11 cellular contexts compared by ENCODE assay signal in genomic region chr12:104736307-104736706, GRCh38.
A peak's percentile ranks its signal among the peaks of the same experiment; 100 is the strongest.
DNase-seq lines count a peak whose midpoint lies in the region; ATAC-seq and TF ChIP-seq lines count a peak whose summit lies in the region.
"Had no signal": no experiment of that assay in that cellular context is flagged by ENCODE, and none has a peak within 500 bp of the region (broad histone marks: within the 10 kb centered on the region; RNA-seq: fewer than 3 reads in every experiment).

No MANE protein-coding gene starts in this region.

- no peaks in the 10 kb centered on the region for H3K9me3 Mint-ChIP-seq in activated T-helper 1 cell treated with anti-CD3 and anti-CD28 coated beads, Interleukin-12 subunit alpha, Interleukin-12 subunit beta, Interleukin-2, Interleukin-4 antibody, amounts not matched to agents 30 ng/mL and 10 ng/mL and 1 ng/mL, durations not matched to agents 14 hours and 24 hours and 36 hours
- H3K9me3 Mint-ChIP-seq in type B pancreatic cell, result no peaks in the 10 kb centered on the region
- no peaks in the 10 kb centered on the region for H3K9me3 Mint-ChIP-seq in Caco-2 (ENCODE audit: unreplicated experiment)

- peak overlapping the region; percentile 73 for H3K27ac Mint-ChIP-seq in activated T-helper 1 cell treated with anti-CD3 and anti-CD28 coated beads, Interleukin-12 subunit alpha, Interleukin-12 subunit beta, Interleukin-2, Interleukin-4 antibody, amounts not matched to agents 30 ng/mL and 10 ng/mL and 1 ng/mL, durations not matched to agents 14 hours and 24 hours and 36 hours
- H3K27ac Mint-ChIP-seq in type B pancreatic cell (peak overlapping the region; percentile 71), Caco-2 (ENCODE audit: unreplicated experiment) (no peak overlapping the region)

- TF ChIP-seq CTCF in cardiac muscle cell (IDR thresholded peaks at IDR 0.05; ENCODE audit: low read depth, low read length) (peak; percentile 5), heart left ventricle (IDR thresholded peaks at IDR 0.05) (no peak), fibroblast of villous mesenchyme (IDR thresholded peaks at IDR 0.05; ENCODE audit: insufficient read depth, low read depth, low read length) (no peak), type B pancreatic cell (conservative IDR thresholded peaks at IDR 0.05) (no peak), breast epithelium (IDR thresholded peaks at IDR 0.05) (no peak), Caco-2 (IDR thresholded peaks at IDR 0.05; ENCODE audit: insufficient read depth in 1 of 2, low read depth in 1 of 2, low read length in 1 of 2, severe bottlenecking in 1 of 2, unreplicated experiment in 1 of 2) (no peak)

- H3K4me3 Mint-ChIP-seq in activated T-helper 1 cell treated with anti-CD3 and anti-CD28 coated beads, Interleukin-12 subunit alpha, Interleukin-12 subunit beta, Interleukin-2, Interleukin-4 antibody, amounts not matched to agents 30 ng/mL and 10 ng/mL and 1 ng/mL, durations not matched to agents 14 hours and 24 hours and 36 hours, result peak overlapping the region; percentile 20
- no peak overlapping the region for H3K4me3 Mint-ChIP-seq in type B pancreatic cell
- no peak overlapping the region for H3K4me3 Mint-ChIP-seq in Caco-2 (ENCODE audit: unreplicated experiment)

- POLR2A ChIA-PET in Caco-2 (lab: Charles Lee), result no interaction called here

- H3K36me3 ChIP-seq in cardiac muscle cell, result no peaks in the 10 kb centered on the region
- H3K36me3 ChIP-seq in heart left ventricle, result no peaks in the 10 kb centered on the region
- no peaks in the 10 kb centered on the region for H3K36me3 ChIP-seq in breast epithelium
- no peaks in the 10 kb centered on the region for H3K36me3 ChIP-seq in Caco-2 (ENCODE audit: control insufficient read depth, insufficient read depth, low read length)

- H3K4me3 ChIP-seq in cardiac muscle cell (no peak overlapping the region), heart left ventricle (no peak overlapping the region), fibroblast of villous mesenchyme (ENCODE audit: low read depth, low read length) (no peak overlapping the region), breast epithelium (no peak overlapping the region), Caco-2 (ENCODE audit: low read depth, low read length) (no peak overlapping the region)

- no TSS peak for BruUV-seq in Caco-2 (replicated peaks; lab: Mats Ljungman, UMichigan)

- H3K27me3 ChIP-seq in cardiac muscle cell (no peaks in the 10 kb centered on the region), heart left ventricle (no peaks in the 10 kb centered on the region), breast epithelium (no peaks in the 10 kb centered on the region), Caco-2 (replicated peaks; ENCODE audit: control insufficient read depth, insufficient read depth, low read length) (no peaks in the 10 kb centered on the region)

- H3K27ac ChIP-seq in cardiac muscle cell (no peak overlapping the region), heart left ventricle (no peak overlapping the region), breast epithelium (no peak overlapping the region)

- 77 to 84% (median 82%) methylated on average over 6 of the region's 6 CpGs for WGBS in heart left ventricle, 4 donors

- H3K36me3 Mint-ChIP-seq in activated T-helper 1 cell treated with anti-CD3 and anti-CD28 coated beads, Interleukin-12 subunit alpha, Interleukin-12 subunit beta, Interleukin-2, Interleukin-4 antibody, amounts not matched to agents 30 ng/mL and 10 ng/mL and 1 ng/mL, durations not matched to agents 14 hours and 24 hours and 36 hours (ENCODE audit: low read depth), result peaks cover 7% of the 10 kb centered on the region
- H3K36me3 Mint-ChIP-seq in type B pancreatic cell (no peaks in the 10 kb centered on the region), Caco-2 (ENCODE audit: insufficient read depth, unreplicated experiment) (no peaks in the 10 kb centered on the region)

- DNase-seq in cardiac muscle cell (ENCODE audit: low read depth in 1 of 2, low spot score in 1 of 2) (peak in 1 of 2 donors; percentile 87), heart left ventricle (no peak), fibroblast of villous mesenchyme (ENCODE audit: low read depth) (peak; percentile 66), type B pancreatic cell (ENCODE audit: extremely low spot score, unreplicated experiment) (no peak), breast epithelium (ENCODE audit: low spot score in 2 of 2) (no peak), D341Med (ENCODE audit: low spot score) (no peak), Caco-2 (no peak)
- no peak for DNase-seq in activated T-helper 1 cell treated with anti-CD3 and anti-CD28 coated beads, Interleukin-12 subunit alpha, Interleukin-12 subunit beta, Interleukin-2, Interleukin-4 antibody, amounts not matched to agents 30 ng/mL and 10 ng/mL and 1 ng/mL, durations not matched to agents 14 hours and 24 hours and 36 hours (ENCODE audit: low spot score)
- DNase-seq: activated gamma-delta T cell treated with Interleukin-2 at 50 U/mL for 16 hours, NCI-H2107, OCI-M1 had no signal

- H3K27me3 Mint-ChIP-seq in activated T-helper 1 cell treated with anti-CD3 and anti-CD28 coated beads, Interleukin-12 subunit alpha, Interleukin-12 subunit beta, Interleukin-2, Interleukin-4 antibody, amounts not matched to agents 30 ng/mL and 10 ng/mL and 1 ng/mL, durations not matched to agents 14 hours and 24 hours and 36 hours (ENCODE audit: insufficient read depth), result no peaks in the 10 kb centered on the region
- no peaks in the 10 kb centered on the region for H3K27me3 Mint-ChIP-seq in type B pancreatic cell
- peaks cover 5% of the 10 kb centered on the region for H3K27me3 Mint-ChIP-seq in Caco-2 (ENCODE audit: insufficient read depth, unreplicated experiment)

- ATAC-seq in heart left ventricle, result no peak

- TF ChIP-seq POLR2A in heart left ventricle (IDR thresholded peaks at IDR 0.05) (no peak), breast epithelium (IDR thresholded peaks at IDR 0.05) (no peak)

- peaks cover 84% of the 10 kb centered on the region for H3K4me1 Mint-ChIP-seq in activated T-helper 1 cell treated with anti-CD3 and anti-CD28 coated beads, Interleukin-12 subunit alpha, Interleukin-12 subunit beta, Interleukin-2, Interleukin-4 antibody, amounts not matched to agents 30 ng/mL and 10 ng/mL and 1 ng/mL, durations not matched to agents 14 hours and 24 hours and 36 hours (ENCODE audit: low read depth)
- H3K4me1 Mint-ChIP-seq in type B pancreatic cell (ENCODE audit: unreplicated experiment) (peaks cover 38% of the 10 kb centered on the region), Caco-2 (ENCODE audit: low read depth, unreplicated experiment) (no peaks in the 10 kb centered on the region)

- intact Hi-C loops in heart left ventricle (cut with DNase I), result loop anchor here in 2 of 10 donors (10.0 kb wide), 2 partner anchors 108 to 318 kb away; no protein-coding TSS in a partner anchor
- intact Hi-C loops in activated T-helper 1 cell treated with anti-CD3 and anti-CD28 coated beads, Interleukin-12 subunit alpha, Interleukin-12 subunit beta, Interleukin-2, Interleukin-4 antibody, amounts not matched to agents 30 ng/mL and 10 ng/mL and 1 ng/mL, durations not matched to agents 14 hours and 24 hours and 36 hours (cut with micrococcal nuclease), result no loop called here
- intact Hi-C loops in breast epithelium (cut with DNase I; ENCODE audit: low total_unique reads), result no loop called here
- intact Hi-C loops in Caco-2 (cut with micrococcal nuclease; ENCODE audit: unreplicated experiment), result loop anchor here (10.0 kb wide), 1 partner anchor 138 kb away; no protein-coding TSS in a partner anchor

- no peaks in the 10 kb centered on the region for H3K4me1 ChIP-seq in cardiac muscle cell (ENCODE audit: low read depth)
- H3K4me1 ChIP-seq in heart left ventricle, result peaks cover 0 to 48% (median 0%) of the 10 kb centered on the region in 12 donors
- H3K4me1 ChIP-seq in breast epithelium, result no peaks in the 10 kb centered on the region
- no peaks in the 10 kb centered on the region for H3K4me1 ChIP-seq in Caco-2

- H3K9me3 ChIP-seq in cardiac muscle cell (ENCODE audit: low read depth) (no peaks in the 10 kb centered on the region), heart left ventricle (no peaks in the 10 kb centered on the region), breast epithelium (no peaks in the 10 kb centered on the region), Caco-2 (no peaks in the 10 kb centered on the region)

- CTCF ChIA-PET in Caco-2 (lab: Charles Lee), result no interaction called here
